Comparison of ENCODE assay signal across 1 cellular context in the genomic region with DNA sequence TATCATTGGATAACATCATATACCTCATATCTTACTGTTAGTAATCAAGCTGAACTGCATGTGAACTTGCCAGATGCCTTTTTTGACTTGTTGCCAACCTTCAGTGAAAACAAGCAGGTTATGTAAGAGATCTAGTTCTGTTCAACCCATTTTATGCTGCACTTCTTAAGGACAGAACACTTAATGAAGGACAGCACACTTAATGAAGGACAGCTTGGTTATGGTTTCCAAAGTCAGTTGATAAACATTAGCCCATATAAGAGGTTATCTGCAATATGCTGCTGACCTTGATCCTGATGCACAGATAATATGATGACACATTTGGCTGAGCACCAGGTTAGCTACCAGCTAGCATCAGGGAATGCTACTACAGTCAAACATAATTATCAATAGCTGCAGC.
TF ChIP-seq lines count a peak whose summit lies in the region.

No MANE protein-coding gene starts in this region.

TF ChIP-seq in SK-N-SH, 30 proteins besides CTCF, POLR2A, EP300 and RAD21 (continued from another document):
- TF ChIP-seq REST (IDR thresholded peaks at IDR 0.05; ENCODE audit: low read depth, low read length) (no peak), GATA2 (CRISPR knock-in tag; IDR thresholded peaks at IDR 0.05) (peak; percentile 89), TCF12 (IDR thresholded peaks at IDR 0.05) (peak; percentile 40; the same call in 1 of the 2 replicates), POLR2AphosphoS5 (IDR thresholded peaks at IDR 0.05; ENCODE audit: low read depth, low read length) (0 out of 2 replicates have a peak, but pooled peaks have one; percentile 10)
